ENCODE assay signal across 21 cellular contexts in the genomic region with DNA sequence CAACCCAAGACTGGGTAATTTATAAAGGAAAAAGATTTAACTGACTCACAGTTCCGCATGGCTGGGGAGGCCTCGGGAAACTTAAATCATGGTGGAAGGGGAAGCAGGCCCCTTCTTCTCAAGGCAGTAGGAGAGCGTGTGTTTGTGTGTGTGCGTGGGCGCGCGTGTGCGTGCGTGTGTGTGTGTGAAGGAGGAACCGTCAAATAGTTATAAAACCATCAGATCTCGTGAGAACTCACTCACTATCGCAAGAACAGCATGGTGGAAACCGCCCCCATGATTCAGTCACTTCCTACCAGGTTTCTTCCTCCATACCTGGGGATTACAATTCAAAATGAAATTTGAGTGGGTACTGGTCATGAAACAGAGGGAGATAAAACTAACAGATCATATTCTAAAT.
"Had no signal": no experiment of that assay in that cellular context is flagged by ENCODE, and none has a peak within 500 bp of the region (broad histone marks: within the 10 kb centered on the region; RNA-seq: fewer than 3 reads in every experiment).

No MANE protein-coding gene starts in this region.

- DNase-seq: dermis blood vessel endothelial cell; dorsolateral prefrontal cortex; effector CD4-positive, alpha-beta T cell; effector memory CD4-positive, alpha-beta T cell; foreskin keratinocyte; hippocampal formation; left cardiac atrium; left ventricle myocardium inferior; lower lobe of right lung; mesenchymal stem cell; midbrain had no signal

- H3K4me3 ChIP-seq: coronary artery, dorsolateral prefrontal cortex, esophagus muscularis mucosa, gastroesophageal sphincter, heart left ventricle, left ventricle myocardium inferior, lower lobe of right lung had no signal

- FAIRE-seq: colon, endothelial cell of umbilical vein, frontal cortex, islet of Langerhans, keratinocyte had no signal

- ATAC-seq: foreskin keratinocyte, gastroesophageal sphincter, heart left ventricle, left cardiac atrium, left lobe of liver, lower lobe of right lung had no signal

- H3K27me3 ChIP-seq: dorsolateral prefrontal cortex, esophagus muscularis mucosa, foreskin keratinocyte, gastroesophageal sphincter, heart left ventricle had no signal

- H3K4me1 ChIP-seq: esophagus muscularis mucosa, foreskin keratinocyte, gastroesophageal sphincter, heart left ventricle, left ventricle myocardium inferior, lower lobe of right lung had no signal

- H3K9me3 ChIP-seq: esophagus muscularis mucosa, gastroesophageal sphincter, left ventricle myocardium inferior had no signal

- H3K27ac ChIP-seq: coronary artery, dorsolateral prefrontal cortex, esophagus muscularis mucosa, foreskin keratinocyte, gastroesophageal sphincter, heart left ventricle, left ventricle myocardium inferior, lower lobe of right lung had no signal

- H3K36me3 ChIP-seq: esophagus muscularis mucosa, gastroesophageal sphincter, heart left ventricle, left ventricle myocardium inferior, lower lobe of right lung had no signal
